ENCODE assay signal across 1 cellular context in the genomic region with DNA sequence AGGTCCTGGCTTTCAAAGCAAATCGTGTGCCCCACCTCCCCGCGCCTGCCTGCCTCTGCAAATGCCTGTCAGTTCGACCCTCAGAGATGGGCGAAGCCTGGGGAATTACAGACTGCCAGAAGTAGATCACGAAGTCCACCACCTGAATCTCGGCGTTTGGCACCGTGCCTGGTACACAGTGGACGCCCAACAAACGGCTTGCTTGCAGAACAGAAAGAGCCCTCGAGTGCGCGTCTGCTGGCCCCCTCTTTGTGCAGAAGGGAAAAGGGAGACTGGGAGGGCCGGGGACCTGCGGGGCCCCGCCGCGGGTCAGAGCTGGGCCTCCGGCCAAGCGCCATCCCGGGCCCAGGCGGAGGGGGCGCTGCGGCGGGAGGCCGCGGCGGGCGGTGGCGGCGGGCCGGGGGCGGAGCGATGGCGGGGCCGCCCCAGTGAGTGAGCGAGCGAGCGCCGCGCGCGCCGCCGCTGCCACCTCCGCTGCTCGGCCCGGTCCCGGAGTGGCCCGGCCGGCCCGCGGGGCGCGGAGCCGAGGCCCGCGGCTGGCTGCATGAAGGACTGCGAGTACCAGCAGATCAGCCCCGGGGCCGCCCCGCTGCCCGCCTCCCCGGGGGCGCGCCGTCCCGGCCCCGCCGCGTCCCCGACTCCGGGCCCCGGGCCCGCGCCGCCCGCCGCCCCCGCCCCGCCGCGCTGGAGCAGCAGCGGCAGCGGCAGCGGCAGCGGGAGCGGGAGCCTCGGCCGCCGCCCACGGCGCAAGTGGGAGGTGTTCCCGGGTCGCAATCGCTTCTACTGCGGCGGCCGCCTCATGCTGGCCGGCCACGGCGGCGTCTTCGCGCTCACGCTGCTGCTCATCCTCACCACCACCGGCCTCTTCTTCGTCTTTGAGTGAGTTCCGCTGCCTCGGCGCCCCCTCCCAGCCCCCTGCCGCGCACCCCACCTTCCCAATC.
TF ChIP-seq lines count a peak whose summit lies in the region.

A gene with protein sequence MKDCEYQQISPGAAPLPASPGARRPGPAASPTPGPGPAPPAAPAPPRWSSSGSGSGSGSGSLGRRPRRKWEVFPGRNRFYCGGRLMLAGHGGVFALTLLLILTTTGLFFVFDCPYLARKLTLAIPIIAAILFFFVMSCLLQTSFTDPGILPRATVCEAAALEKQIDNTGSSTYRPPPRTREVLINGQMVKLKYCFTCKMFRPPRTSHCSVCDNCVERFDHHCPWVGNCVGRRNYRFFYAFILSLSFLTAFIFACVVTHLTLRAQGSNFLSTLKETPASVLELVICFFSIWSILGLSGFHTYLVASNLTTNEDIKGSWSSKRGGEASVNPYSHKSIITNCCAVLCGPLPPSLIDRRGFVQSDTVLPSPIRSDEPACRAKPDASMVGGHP (plus strand): TSS at position 428 of the 941 bp plus-strand sequence. CDS start 117 bp downstream, at position 545.

TF ChIP-seq in K562, 482 proteins besides CTCF, POLR2A, EP300 and RAD21 (continued from another document and continues in another):
- TF ChIP-seq, protein P1, sequence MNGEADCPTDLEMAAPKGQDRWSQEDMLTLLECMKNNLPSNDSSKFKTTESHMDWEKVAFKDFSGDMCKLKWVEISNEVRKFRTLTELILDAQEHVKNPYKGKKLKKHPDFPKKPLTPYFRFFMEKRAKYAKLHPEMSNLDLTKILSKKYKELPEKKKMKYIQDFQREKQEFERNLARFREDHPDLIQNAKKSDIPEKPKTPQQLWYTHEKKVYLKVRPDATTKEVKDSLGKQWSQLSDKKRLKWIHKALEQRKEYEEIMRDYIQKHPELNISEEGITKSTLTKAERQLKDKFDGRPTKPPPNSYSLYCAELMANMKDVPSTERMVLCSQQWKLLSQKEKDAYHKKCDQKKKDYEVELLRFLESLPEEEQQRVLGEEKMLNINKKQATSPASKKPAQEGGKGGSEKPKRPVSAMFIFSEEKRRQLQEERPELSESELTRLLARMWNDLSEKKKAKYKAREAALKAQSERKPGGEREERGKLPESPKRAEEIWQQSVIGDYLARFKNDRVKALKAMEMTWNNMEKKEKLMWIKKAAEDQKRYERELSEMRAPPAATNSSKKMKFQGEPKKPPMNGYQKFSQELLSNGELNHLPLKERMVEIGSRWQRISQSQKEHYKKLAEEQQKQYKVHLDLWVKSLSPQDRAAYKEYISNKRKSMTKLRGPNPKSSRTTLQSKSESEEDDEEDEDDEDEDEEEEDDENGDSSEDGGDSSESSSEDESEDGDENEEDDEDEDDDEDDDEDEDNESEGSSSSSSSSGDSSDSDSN (IDR thresholded peaks at IDR 0.05; ENCODE audit: borderline replicate concordance in 1 of 2, low read depth in 2 of 2, low read length in 2 of 2) = peak in 1 of 2 experiments; percentile 72; a peak in 2 of 4 replicates
- TF ChIP-seq NFXL1 (CRISPR knock-in tag; IDR thresholded peaks at IDR 0.05) (no peak), ZNF699 (CRISPR knock-in tag; IDR thresholded peaks at IDR 0.05; ENCODE audit: insufficient replicate concordance) (no peak), L3MBTL2 (IDR thresholded peaks at IDR 0.05) (peak; percentile 78), NR2F6 (CRISPR knock-in tag; IDR thresholded peaks at IDR 0.05) (no peak), TAF15 (IDR thresholded peaks at IDR 0.05; ENCODE audit: low read depth, low read length) (no peak), ZNF184 (CRISPR knock-in tag; IDR thresholded peaks at IDR 0.05) (no peak), YBX1 (IDR thresholded peaks at IDR 0.05) (no peak), SRF (CRISPR knock-in tag; IDR thresholded peaks at IDR 0.05) (no peak), POU5F1 (IDR thresholded peaks at IDR 0.05; ENCODE audit: borderline replicate concordance, low read depth, low read length, partially characterized antibody) (no peak), ZNF253 (CRISPR knock-in tag; conservative IDR thresholded peaks at IDR 0.05) (no peak), CCNT2 (IDR thresholded peaks at IDR 0.05; ENCODE audit: borderline replicate concordance, extremely low read depth, insufficient read length, low read depth, low read length) (peak; percentile 94), ZNF124 (CRISPR knock-in tag; IDR thresholded peaks at IDR 0.05) (no peak), GTF2E2 (tag; IDR thresholded peaks at IDR 0.05) (no peak), ZNF696 (CRISPR knock-in tag; conservative IDR thresholded peaks at IDR 0.05) (no peak), MAFG (tag; conservative IDR thresholded peaks at IDR 0.05) (no peak), TCF7 (IDR thresholded peaks at IDR 0.05; ENCODE audit: borderline replicate concordance) (no peak), HOXB6 (CRISPR knock-in tag; IDR thresholded peaks at IDR 0.05; ENCODE audit: borderline replicate concordance) (peak; percentile 28; the same call in 1 of the 2 replicates), RB1 (IDR thresholded peaks at IDR 0.05; ENCODE audit: low read depth) (peak; percentile 93), POLR2G (IDR thresholded peaks at IDR 0.05; ENCODE audit: low read depth, low read length) (peak; percentile 83), KLF10 (CRISPR knock-in tag; IDR thresholded peaks at IDR 0.05) (no peak), NFYB (IDR thresholded peaks at IDR 0.05; ENCODE audit: extremely low read depth, insufficient read length) (no peak), MYC (IDR thresholded peaks at IDR 0.05; ENCODE audit: low read depth, low read length) (peak; percentile 53), MYC (CRISPR knock-in tag; IDR thresholded peaks at IDR 0.05; ENCODE audit: borderline replicate concordance, low read depth) (no peak), KHSRP (IDR thresholded peaks at IDR 0.05) (no peak), HDAC2 (IDR thresholded peaks at IDR 0.05) (no peak), ZNF830 (CRISPR knock-in tag; IDR thresholded peaks at IDR 0.05) (0 out of 2 replicates have a peak, but pooled peaks have one; percentile 59), HMGN3 (IDR thresholded peaks at IDR 0.05; ENCODE audit: borderline replicate concordance, extremely low read depth, insufficient read length, low read depth, low read length) (peak; percentile 27), BCL6 (CRISPR knock-in tag; IDR thresholded peaks at IDR 0.05) (no peak), NR2C1 (IDR thresholded peaks at IDR 0.05) (no peak), NR2C1 (tag; IDR thresholded peaks at IDR 0.05) (no peak), POLR2AphosphoS5 (IDR thresholded peaks at IDR 0.05; ENCODE audit: control insufficient read depth, insufficient read depth, low read depth, low read length) (peak; percentile 39; the same call in 1 of the 2 replicates)
- TF ChIP-seq, protein P2, sequence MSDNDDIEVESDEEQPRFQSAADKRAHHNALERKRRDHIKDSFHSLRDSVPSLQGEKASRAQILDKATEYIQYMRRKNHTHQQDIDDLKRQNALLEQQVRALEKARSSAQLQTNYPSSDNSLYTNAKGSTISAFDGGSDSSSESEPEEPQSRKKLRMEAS (CRISPR knock-in tag; IDR thresholded peaks at IDR 0.05) = peak; percentile 31
- TF ChIP-seq, protein P3, sequence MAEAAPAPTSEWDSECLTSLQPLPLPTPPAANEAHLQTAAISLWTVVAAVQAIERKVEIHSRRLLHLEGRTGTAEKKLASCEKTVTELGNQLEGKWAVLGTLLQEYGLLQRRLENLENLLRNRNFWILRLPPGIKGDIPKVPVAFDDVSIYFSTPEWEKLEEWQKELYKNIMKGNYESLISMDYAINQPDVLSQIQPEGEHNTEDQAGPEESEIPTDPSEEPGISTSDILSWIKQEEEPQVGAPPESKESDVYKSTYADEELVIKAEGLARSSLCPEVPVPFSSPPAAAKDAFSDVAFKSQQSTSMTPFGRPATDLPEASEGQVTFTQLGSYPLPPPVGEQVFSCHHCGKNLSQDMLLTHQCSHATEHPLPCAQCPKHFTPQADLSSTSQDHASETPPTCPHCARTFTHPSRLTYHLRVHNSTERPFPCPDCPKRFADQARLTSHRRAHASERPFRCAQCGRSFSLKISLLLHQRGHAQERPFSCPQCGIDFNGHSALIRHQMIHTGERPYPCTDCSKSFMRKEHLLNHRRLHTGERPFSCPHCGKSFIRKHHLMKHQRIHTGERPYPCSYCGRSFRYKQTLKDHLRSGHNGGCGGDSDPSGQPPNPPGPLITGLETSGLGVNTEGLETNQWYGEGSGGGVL (CRISPR knock-in tag; IDR thresholded peaks at IDR 0.05) = no peak
- TF ChIP-seq, protein P4, sequence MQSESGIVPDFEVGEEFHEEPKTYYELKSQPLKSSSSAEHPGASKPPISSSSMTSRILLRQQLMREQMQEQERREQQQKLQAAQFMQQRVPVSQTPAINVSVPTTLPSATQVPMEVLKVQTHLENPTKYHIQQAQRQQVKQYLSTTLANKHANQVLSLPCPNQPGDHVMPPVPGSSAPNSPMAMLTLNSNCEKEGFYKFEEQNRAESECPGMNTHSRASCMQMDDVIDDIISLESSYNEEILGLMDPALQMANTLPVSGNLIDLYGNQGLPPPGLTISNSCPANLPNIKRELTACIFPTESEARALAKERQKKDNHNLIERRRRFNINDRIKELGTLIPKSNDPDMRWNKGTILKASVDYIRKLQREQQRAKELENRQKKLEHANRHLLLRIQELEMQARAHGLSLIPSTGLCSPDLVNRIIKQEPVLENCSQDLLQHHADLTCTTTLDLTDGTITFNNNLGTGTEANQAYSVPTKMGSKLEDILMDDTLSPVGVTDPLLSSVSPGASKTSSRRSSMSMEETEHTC (IDR thresholded peaks at IDR 0.05) = no peak
- TF ChIP-seq, protein P5, sequence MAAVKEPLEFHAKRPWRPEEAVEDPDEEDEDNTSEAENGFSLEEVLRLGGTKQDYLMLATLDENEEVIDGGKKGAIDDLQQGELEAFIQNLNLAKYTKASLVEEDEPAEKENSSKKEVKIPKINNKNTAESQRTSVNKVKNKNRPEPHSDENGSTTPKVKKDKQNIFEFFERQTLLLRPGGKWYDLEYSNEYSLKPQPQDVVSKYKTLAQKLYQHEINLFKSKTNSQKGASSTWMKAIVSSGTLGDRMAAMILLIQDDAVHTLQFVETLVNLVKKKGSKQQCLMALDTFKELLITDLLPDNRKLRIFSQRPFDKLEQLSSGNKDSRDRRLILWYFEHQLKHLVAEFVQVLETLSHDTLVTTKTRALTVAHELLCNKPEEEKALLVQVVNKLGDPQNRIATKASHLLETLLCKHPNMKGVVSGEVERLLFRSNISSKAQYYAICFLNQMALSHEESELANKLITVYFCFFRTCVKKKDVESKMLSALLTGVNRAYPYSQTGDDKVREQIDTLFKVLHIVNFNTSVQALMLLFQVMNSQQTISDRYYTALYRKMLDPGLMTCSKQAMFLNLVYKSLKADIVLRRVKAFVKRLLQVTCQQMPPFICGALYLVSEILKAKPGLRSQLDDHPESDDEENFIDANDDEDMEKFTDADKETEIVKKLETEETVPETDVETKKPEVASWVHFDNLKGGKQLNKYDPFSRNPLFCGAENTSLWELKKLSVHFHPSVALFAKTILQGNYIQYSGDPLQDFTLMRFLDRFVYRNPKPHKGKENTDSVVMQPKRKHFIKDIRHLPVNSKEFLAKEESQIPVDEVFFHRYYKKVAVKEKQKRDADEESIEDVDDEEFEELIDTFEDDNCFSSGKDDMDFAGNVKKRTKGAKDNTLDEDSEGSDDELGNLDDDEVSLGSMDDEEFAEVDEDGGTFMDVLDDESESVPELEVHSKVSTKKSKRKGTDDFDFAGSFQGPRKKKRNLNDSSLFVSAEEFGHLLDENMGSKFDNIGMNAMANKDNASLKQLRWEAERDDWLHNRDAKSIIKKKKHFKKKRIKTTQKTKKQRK (IDR thresholded peaks at IDR 0.05; ENCODE audit: borderline replicate concordance, low read depth, low read length) = no peak
- TF ChIP-seq, protein P6, sequence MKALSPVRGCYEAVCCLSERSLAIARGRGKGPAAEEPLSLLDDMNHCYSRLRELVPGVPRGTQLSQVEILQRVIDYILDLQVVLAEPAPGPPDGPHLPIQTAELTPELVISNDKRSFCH (CRISPR knock-in tag; IDR thresholded peaks at IDR 0.05) = no peak
- TF ChIP-seq, protein P6 (tag; IDR thresholded peaks at IDR 0.05) = peak; percentile 66; the same call in 1 of the 2 replicates
- TF ChIP-seq, protein P7, sequence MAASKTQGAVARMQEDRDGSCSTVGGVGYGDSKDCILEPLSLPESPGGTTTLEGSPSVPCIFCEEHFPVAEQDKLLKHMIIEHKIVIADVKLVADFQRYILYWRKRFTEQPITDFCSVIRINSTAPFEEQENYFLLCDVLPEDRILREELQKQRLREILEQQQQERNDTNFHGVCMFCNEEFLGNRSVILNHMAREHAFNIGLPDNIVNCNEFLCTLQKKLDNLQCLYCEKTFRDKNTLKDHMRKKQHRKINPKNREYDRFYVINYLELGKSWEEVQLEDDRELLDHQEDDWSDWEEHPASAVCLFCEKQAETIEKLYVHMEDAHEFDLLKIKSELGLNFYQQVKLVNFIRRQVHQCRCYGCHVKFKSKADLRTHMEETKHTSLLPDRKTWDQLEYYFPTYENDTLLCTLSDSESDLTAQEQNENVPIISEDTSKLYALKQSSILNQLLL (CRISPR knock-in tag; IDR thresholded peaks at IDR 0.05; ENCODE audit: borderline replicate concordance) = no peak
- TF ChIP-seq, protein P8, sequence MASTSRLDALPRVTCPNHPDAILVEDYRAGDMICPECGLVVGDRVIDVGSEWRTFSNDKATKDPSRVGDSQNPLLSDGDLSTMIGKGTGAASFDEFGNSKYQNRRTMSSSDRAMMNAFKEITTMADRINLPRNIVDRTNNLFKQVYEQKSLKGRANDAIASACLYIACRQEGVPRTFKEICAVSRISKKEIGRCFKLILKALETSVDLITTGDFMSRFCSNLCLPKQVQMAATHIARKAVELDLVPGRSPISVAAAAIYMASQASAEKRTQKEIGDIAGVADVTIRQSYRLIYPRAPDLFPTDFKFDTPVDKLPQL (IDR thresholded peaks at IDR 0.05; ENCODE audit: extremely low read depth, insufficient read length) = no peak
- TF ChIP-seq, protein P9, sequence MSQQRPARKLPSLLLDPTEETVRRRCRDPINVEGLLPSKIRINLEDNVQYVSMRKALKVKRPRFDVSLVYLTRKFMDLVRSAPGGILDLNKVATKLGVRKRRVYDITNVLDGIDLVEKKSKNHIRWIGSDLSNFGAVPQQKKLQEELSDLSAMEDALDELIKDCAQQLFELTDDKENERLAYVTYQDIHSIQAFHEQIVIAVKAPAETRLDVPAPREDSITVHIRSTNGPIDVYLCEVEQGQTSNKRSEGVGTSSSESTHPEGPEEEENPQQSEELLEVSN (IDR thresholded peaks at IDR 0.05; ENCODE audit: borderline replicate concordance in 1 of 2, extremely low read depth in 1 of 2, insufficient read depth in 1 of 2, insufficient read length in 1 of 2, low read depth in 1 of 2, low read length in 1 of 2, poor library complexity in 1 of 2, severe bottlenecking in 1 of 2) = peak; percentile 39 to 83
- TF ChIP-seq, protein P10, sequence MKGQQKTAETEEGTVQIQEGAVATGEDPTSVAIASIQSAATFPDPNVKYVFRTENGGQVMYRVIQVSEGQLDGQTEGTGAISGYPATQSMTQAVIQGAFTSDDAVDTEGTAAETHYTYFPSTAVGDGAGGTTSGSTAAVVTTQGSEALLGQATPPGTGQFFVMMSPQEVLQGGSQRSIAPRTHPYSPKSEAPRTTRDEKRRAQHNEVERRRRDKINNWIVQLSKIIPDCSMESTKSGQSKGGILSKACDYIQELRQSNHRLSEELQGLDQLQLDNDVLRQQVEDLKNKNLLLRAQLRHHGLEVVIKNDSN (CRISPR knock-in tag; IDR thresholded peaks at IDR 0.05) = no peak
- TF ChIP-seq, protein P11, sequence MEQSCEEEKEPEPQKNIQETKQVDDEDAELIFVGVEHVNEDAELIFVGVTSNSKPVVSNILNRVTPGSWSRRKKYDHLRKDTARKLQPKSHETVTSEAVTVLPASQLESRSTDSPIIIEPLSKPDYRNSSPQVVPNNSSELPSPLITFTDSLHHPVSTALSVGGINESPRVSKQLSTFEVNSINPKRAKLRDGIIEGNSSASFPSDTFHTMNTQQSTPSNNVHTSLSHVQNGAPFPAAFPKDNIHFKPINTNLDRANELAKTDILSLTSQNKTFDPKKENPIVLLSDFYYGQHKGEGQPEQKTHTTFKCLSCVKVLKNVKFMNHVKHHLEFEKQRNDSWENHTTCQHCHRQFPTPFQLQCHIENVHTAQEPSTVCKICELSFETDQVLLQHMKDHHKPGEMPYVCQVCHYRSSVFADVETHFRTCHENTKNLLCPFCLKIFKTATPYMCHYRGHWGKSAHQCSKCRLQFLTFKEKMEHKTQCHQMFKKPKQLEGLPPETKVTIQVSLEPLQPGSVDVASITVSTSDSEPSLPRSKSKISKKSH (CRISPR knock-in tag; IDR thresholded peaks at IDR 0.05) = no peak
